9 cellular contexts compared by ENCODE assay signal in genomic region chrX:26783512-26784225, GRCh38.
DNase-seq lines count a peak whose midpoint lies in the region; ATAC-seq and TF ChIP-seq lines count a peak whose summit lies in the region.
"Had no signal": no experiment of that assay in that cellular context is flagged by ENCODE, and none has a peak within 500 bp of the region (broad histone marks: within the 10 kb centered on the region; RNA-seq: fewer than 3 reads in every experiment).

No MANE protein-coding gene starts in this region.

- H3K4me3 ChIP-seq in heart left ventricle (no peak overlapping the region), right atrium auricular region (no peak overlapping the region), dorsolateral prefrontal cortex (no peak overlapping the region)

- WGBS in heart left ventricle, 4 donors = 55 to 69% (median 59%) methylated on average over 10 of the region's 10 CpGs

- H3K9me3 ChIP-seq in heart left ventricle = peaks cover 0 to 5% (median 0%) of the 10 kb centered on the region in 12 donors
- H3K9me3 ChIP-seq in right atrium auricular region = peaks cover 0 to 3% of the 10 kb centered on the region in 2 donors

- TF ChIP-seq CTCF in heart left ventricle (IDR thresholded peaks at IDR 0.05) = peak in 7 of 12 donors; percentile 19 to 39 (median 26)
- TF ChIP-seq CTCF in right atrium auricular region (IDR thresholded peaks at IDR 0.05) = peak in 1 of 2 donors; percentile 54
- peak in 54 of 56 donors; percentile 12 to 67 (median 47) for TF ChIP-seq CTCF in dorsolateral prefrontal cortex (IDR thresholded peaks at IDR 0.05 in 54 of 56, conservative IDR thresholded peaks at IDR 0.05 in 2 of 56; ENCODE audit: low read depth in 1 of 56, partially characterized antibody in 56 of 56)
- peak; percentile 55 for TF ChIP-seq CTCF in progenitor cell of endocrine pancreas (IDR thresholded peaks at IDR 0.05; ENCODE audit: unreplicated experiment)

- H3K27ac Mint-ChIP-seq in progenitor cell of endocrine pancreas = no peak overlapping the region

- no peaks in the 10 kb centered on the region for H3K4me1 Mint-ChIP-seq in progenitor cell of endocrine pancreas (ENCODE audit: low read depth)
- H3K4me1 Mint-ChIP-seq: central memory CD8-positive, alpha-beta T cell had no signal

- H3K36me3 ChIP-seq in heart left ventricle = no peaks in the 10 kb centered on the region
- H3K36me3 ChIP-seq in right atrium auricular region = no peaks in the 10 kb centered on the region

- H3K36me3 Mint-ChIP-seq in progenitor cell of endocrine pancreas (ENCODE audit: insufficient read depth) = no peaks in the 10 kb centered on the region

- no peaks in the 10 kb centered on the region for H3K27me3 ChIP-seq in heart left ventricle
- H3K27me3 ChIP-seq in right atrium auricular region = no peaks in the 10 kb centered on the region
- H3K27me3 ChIP-seq in dorsolateral prefrontal cortex = peaks cover 0 to 58% (median 17%) of the 10 kb centered on the region in 45 donors

- H3K4me1 ChIP-seq in heart left ventricle = no peaks in the 10 kb centered on the region
- H3K4me1 ChIP-seq in right atrium auricular region = no peaks in the 10 kb centered on the region

- ATAC-seq in heart left ventricle (no peak), HG02763 (IDR thresholded peaks at IDR 0.05; ENCODE audit: unreplicated experiment) (peak; percentile 61)

- DNase-seq in heart left ventricle = no peak
- no peak for DNase-seq in right atrium auricular region (ENCODE audit: low spot score)
- peak; percentile 15 for DNase-seq in NCI-H460 (ENCODE audit: extremely low read depth, low read depth)
- DNase-seq in dorsolateral prefrontal cortex = no peak
- DNase-seq in progenitor cell of endocrine pancreas (ENCODE audit: low spot score, unreplicated experiment) = no peak
- no peak for DNase-seq in central memory CD4-positive, alpha-beta T cell
- DNase-seq in KG1 (lab: John Stamatoyannopoulos, UW) = no peak

- H3K27ac ChIP-seq in heart left ventricle = no peak overlapping the region
- H3K27ac ChIP-seq in right atrium auricular region = no peak overlapping the region
- no peak overlapping the region for H3K27ac ChIP-seq in dorsolateral prefrontal cortex

- H3K27me3 Mint-ChIP-seq in progenitor cell of endocrine pancreas = no peaks in the 10 kb centered on the region
- H3K27me3 Mint-ChIP-seq: central memory CD8-positive, alpha-beta T cell had no signal

- peaks cover 25% of the 10 kb centered on the region for H3K9me3 Mint-ChIP-seq in progenitor cell of endocrine pancreas (ENCODE audit: low read depth)
- H3K9me3 Mint-ChIP-seq: central memory CD8-positive, alpha-beta T cell had no signal

- no peak for TF ChIP-seq POLR2A in heart left ventricle (IDR thresholded peaks at IDR 0.05)

- intact Hi-C loops in heart left ventricle (cut with DNase I) (no loop called here), dorsolateral prefrontal cortex (cut with DNase I) (no loop called here)

- no peak overlapping the region for H3K4me3 Mint-ChIP-seq in progenitor cell of endocrine pancreas (ENCODE audit: low read depth)
- H3K4me3 Mint-ChIP-seq: central memory CD8-positive, alpha-beta T cell had no signal
